In genomic region chr3:100880845-100881244, GRCh38 we compare ENCODE assay signal across 23 cellular contexts.
DNase-seq lines count a peak whose midpoint lies in the region; ATAC-seq and TF ChIP-seq lines count a peak whose summit lies in the region.
"Had no signal": no experiment of that assay in that cellular context is flagged by ENCODE, and none has a peak within 500 bp of the region (broad histone marks: within the 10 kb centered on the region; RNA-seq: fewer than 3 reads in every experiment).

No MANE protein-coding gene starts in this region.

- no peaks in the 10 kb centered on the region for H3K9me3 Mint-ChIP-seq in MCF 10A (ENCODE audit: unreplicated experiment)
- H3K9me3 Mint-ChIP-seq: dendritic cell treated with granulocyte-macrophage colony-stimulating factor and Interleukin-4, amounts not matched to agents 40 ng/mL and 50 ng/mL, for 4 days; naive thymus-derived CD8-positive, alpha-beta T cell had no signal

- no peak overlapping the region for H3K27ac ChIP-seq in RWPE2 (ENCODE audit: poor library complexity, severe bottlenecking)
- H3K27ac ChIP-seq: cardiac muscle cell, foreskin keratinocyte, right lobe of liver, upper lobe of right lung had no signal

- no peak overlapping the region for H3K4me3 ChIP-seq in RWPE2 (ENCODE audit: severe bottlenecking)
- H3K4me3 ChIP-seq in foreskin fibroblast (ENCODE audit: low read depth in 1 of 2, low read length in 2 of 2) = no peak overlapping the region
- H3K4me3 ChIP-seq: cardiac muscle cell, MG63, right lobe of liver, upper lobe of right lung had no signal

- H3K36me3 Mint-ChIP-seq in MCF 10A (ENCODE audit: insufficient read depth, unreplicated experiment) = no peaks in the 10 kb centered on the region
- H3K36me3 Mint-ChIP-seq: CD14-positive monocyte; naive thymus-derived CD8-positive, alpha-beta T cell had no signal

- CTCF ChIA-PET in MCF 10A (lab: Yijun Ruan, JAX) = interaction anchor here (0.6 to 0.8 kb wide), 2 partner anchors 103 to 289 kb away, joined by 3 to 8 read pairs; no protein-coding TSS in a partner anchor

- no peaks in the 10 kb centered on the region for H3K27me3 ChIP-seq in RWPE2 (ENCODE audit: insufficient read depth, poor library complexity, severe bottlenecking)
- H3K27me3 ChIP-seq: cardiac muscle cell, foreskin keratinocyte, MG63, right lobe of liver, upper lobe of right lung had no signal

- TF ChIP-seq CTCF in RWPE2 (IDR thresholded peaks at IDR 0.05; ENCODE audit: poor library complexity, severe bottlenecking) (no peak), foreskin fibroblast (IDR thresholded peaks at IDR 0.05; ENCODE audit: low read depth, low read length) (no peak), MCF 10A (IDR thresholded peaks at IDR 0.05; ENCODE audit: unreplicated experiment) (no peak)

- ATAC-seq in RWPE2 (ENCODE audit: low read depth) (0 out of 3 replicates have a peak, but pooled peaks have one; percentile 24), sciatic nerve (peak; percentile 78), HG03460 (IDR thresholded peaks at IDR 0.05; ENCODE audit: unreplicated experiment) (no peak)
- ATAC-seq: activated CD8-positive, alpha-beta T cell treated with anti-CD3 and anti-CD28 coated beads, Interleukin-2, amount 10 ng/mL, durations not matched to agents 7 days and 5 days; foreskin keratinocyte; naive thymus-derived CD8-positive, alpha-beta T cell; right lobe of liver; upper lobe of right lung had no signal

- no peaks in the 10 kb centered on the region for H3K9me3 ChIP-seq in RWPE2 (ENCODE audit: severe bottlenecking)
- H3K9me3 ChIP-seq: MG63, right lobe of liver, upper lobe of right lung had no signal

- peaks cover 6% of the 10 kb centered on the region for H3K4me1 Mint-ChIP-seq in MCF 10A (ENCODE audit: insufficient read depth, unreplicated experiment)
- H3K4me1 Mint-ChIP-seq: CD14-positive monocyte; naive thymus-derived CD8-positive, alpha-beta T cell had no signal

- H3K27ac Mint-ChIP-seq in MCF 10A (ENCODE audit: low read depth, unreplicated experiment) = no peak overlapping the region
- H3K27ac Mint-ChIP-seq: activated CD8-positive, alpha-beta T cell treated with anti-CD3 and anti-CD28 coated beads, Interleukin-2, amount 10 ng/mL, durations not matched to agents 7 days and 5 days; CD14-positive monocyte; dendritic cell treated with granulocyte-macrophage colony-stimulating factor and Interleukin-4, amounts not matched to agents 40 ng/mL and 50 ng/mL, for 4 days had no signal

- peak; percentile 22 for DNase-seq in AG20443 (ENCODE audit: low spot score)
- no peak for DNase-seq in RWPE2 (ENCODE audit: low spot score)
- DNase-seq in foreskin fibroblast = peak; percentile 56 to 78
- no peak for DNase-seq in sciatic nerve (ENCODE audit: low spot score)
- DNase-seq in KBM-7 = no peak
- DNase-seq in NCI-H2107 treated with DMSO at 0.1 percent for 48 hours (lab: John Stamatoyannopoulos, UW; ENCODE audit: unreplicated experiment) = no peak
- DNase-seq in MCF 10A (ENCODE audit: unreplicated experiment) = no peak
- DNase-seq: activated CD4-positive, alpha-beta T cell treated with anti-CD3 and anti-CD28 coated beads for 1 hour; activated CD8-positive, alpha-beta T cell treated with anti-CD3 and anti-CD28 coated beads, Interleukin-2, amount 10 ng/mL, durations not matched to agents 7 days and 5 days; activated gamma-delta T cell treated with Interleukin-2 at 50 U/mL for 16 hours; activated T-cell treated with anti-CD3 and anti-CD28 coated beads, Interleukin-2, amount 50 U/mL, for 1 hour; foreskin keratinocyte; MG63; naive thymus-derived CD8-positive, alpha-beta T cell; NCI-H1694 treated with DMSO at 0.1 percent for 48 hours; NCI-H226; NCI-H748 treated with DMSO at 0.1 percent for 48 hours; right lobe of liver; upper lobe of right lung had no signal

- intact Hi-C loops in sciatic nerve (cut with DNase I) = no loop called here
- intact Hi-C loops in MCF 10A (cut with micrococcal nuclease) = no loop called here

- POLR2A ChIA-PET in MCF 10A (lab: Yijun Ruan, JAX) = interaction anchor here (0.8 kb wide), 1 partner anchor 168 kb away, joined by 3 read pairs; no protein-coding TSS in a partner anchor

- H3K36me3 ChIP-seq in RWPE2 (ENCODE audit: low read depth) = no peaks in the 10 kb centered on the region
- H3K36me3 ChIP-seq: cardiac muscle cell, MG63, right lobe of liver, upper lobe of right lung had no signal

- in situ Hi-C loops in KBM-7 (cut with MboI; ENCODE audit: low pct_unique_long_range_greater_than_20kb, low sequenced_read_pairs) = no loop called here

- no peaks in the 10 kb centered on the region for H3K27me3 Mint-ChIP-seq in MCF 10A (ENCODE audit: insufficient read depth, unreplicated experiment)
- H3K27me3 Mint-ChIP-seq: dendritic cell treated with granulocyte-macrophage colony-stimulating factor and Interleukin-4, amounts not matched to agents 40 ng/mL and 50 ng/mL, for 4 days had no signal

- no TSS peak for BruUV-seq in MCF 10A (replicated peaks; lab: Mats Ljungman, UMichigan)

- peaks cover 20% of the 10 kb centered on the region for H3K4me1 ChIP-seq in RWPE2 (ENCODE audit: insufficient read depth, poor library complexity, severe bottlenecking)
- H3K4me1 ChIP-seq: right lobe of liver had no signal

- no peak overlapping the region for H3K4me3 Mint-ChIP-seq in MCF 10A (ENCODE audit: unreplicated experiment)
- H3K4me3 Mint-ChIP-seq: activated CD8-positive, alpha-beta T cell treated with anti-CD3 and anti-CD28 coated beads, Interleukin-2, amount 10 ng/mL, durations not matched to agents 7 days and 5 days; CD14-positive monocyte; dendritic cell treated with granulocyte-macrophage colony-stimulating factor and Interleukin-4, amounts not matched to agents 40 ng/mL and 50 ng/mL, for 4 days; naive thymus-derived CD8-positive, alpha-beta T cell had no signal

Comparison
In these comparisons a context has a peak if more than half of its experiments do, and no peak if none do; other contexts are left out.
1. DNase-seq: peak in AG20443 (single experiment) and foreskin fibroblast (2 of 2); none in RWPE2 (single experiment), sciatic nerve (single experiment), KBM-7 (single experiment), NCI-H2107 treated with DMSO at 0.1 percent for 48 hours (single experiment) and MCF 10A (single experiment).